In genomic region chr7:2510130-2510776, GRCh38 we compare ENCODE assay signal across 15 cellular contexts. TPM values are rescaled to one million over a fixed set of nuclear protein-coding genes. Genes with fewer than 3 reads are reported as not detected.
A peak's percentile ranks its signal among the peaks of the same experiment; 100 is the strongest.
DNase-seq lines count a peak whose midpoint lies in the region; ATAC-seq, FAIRE-seq and TF ChIP-seq lines count a peak whose summit lies in the region.
"Had no signal": no experiment of that assay in that cellular context is flagged by ENCODE, and none has a peak within 500 bp of the region (broad histone marks: within the 10 kb centered on the region; RNA-seq: fewer than 3 reads in every experiment).

No MANE protein-coding gene starts in this region.

- no peaks in the 10 kb centered on the region for H3K9me3 Mint-ChIP-seq in astrocyte (ENCODE audit: unreplicated experiment)
- H3K9me3 Mint-ChIP-seq: neural crest cell had no signal

- H3K27me3 Mint-ChIP-seq in astrocyte (ENCODE audit: low read depth, unreplicated experiment): peaks cover 12% of the 10 kb centered on the region

- H3K4me1 Mint-ChIP-seq in astrocyte (ENCODE audit: low read depth, unreplicated experiment): peaks cover 6% of the 10 kb centered on the region

- TF ChIP-seq CTCF in KMS-11 (conservative IDR thresholded peaks at IDR 0.05; ENCODE audit: low read depth, low read length) (no peak), astrocyte (IDR thresholded peaks at IDR 0.05; ENCODE audit: insufficient read depth, low read depth, low read length) (no peak), neutrophil (IDR thresholded peaks at IDR 0.05) (no peak)

- H3K4me3 ChIP-seq in KMS-11 (IDR thresholded peaks at IDR 0.05; ENCODE audit: insufficient read depth, low read depth, low read length) (no peak overlapping the region), astrocyte (ENCODE audit: insufficient read depth, low read depth, low read length) (no peak overlapping the region), neutrophil (ENCODE audit: low read depth in 1 of 2, low read length in 1 of 2) (peak overlapping the region; percentile 55 to 68), H7 (ENCODE audit: insufficient read depth, low read depth, low read length) (no peak overlapping the region)
- H3K4me3 ChIP-seq: thyroid gland had no signal

- H3K36me3 ChIP-seq in KMS-11 (ENCODE audit: insufficient read depth): no peaks in the 10 kb centered on the region
- no peaks in the 10 kb centered on the region for H3K36me3 ChIP-seq in astrocyte (ENCODE audit: insufficient read depth, low read length)
- H3K36me3 ChIP-seq in neutrophil: no peaks in the 10 kb centered on the region
- no peaks in the 10 kb centered on the region for H3K36me3 ChIP-seq in H7 (replicated peaks; ENCODE audit: control insufficient read depth, insufficient read depth, low read length)
- H3K36me3 ChIP-seq: breast epithelium, thyroid gland had no signal

- H3K27ac ChIP-seq in KMS-11: no peak overlapping the region
- H3K27ac ChIP-seq in astrocyte (ENCODE audit: low read depth, low read length): no peak overlapping the region
- peak overlapping the region; percentile 83 for H3K27ac ChIP-seq in neutrophil

- H3K36me3 Mint-ChIP-seq in astrocyte (ENCODE audit: low read depth, unreplicated experiment): no peaks in the 10 kb centered on the region

- FAIRE-seq in astrocyte (lab: Jason Lieb, UNC): no peak
- FAIRE-seq: endometrium had no signal

- H3K27me3 ChIP-seq in KMS-11 (ENCODE audit: insufficient read depth, low read depth): peaks cover 27% of the 10 kb centered on the region; the same call in 1 of the 2 replicates
- H3K27me3 ChIP-seq in astrocyte (ENCODE audit: insufficient read depth, low read length): no peaks in the 10 kb centered on the region
- H3K27me3 ChIP-seq in neutrophil: peaks cover 44% of the 10 kb centered on the region
- H3K27me3 ChIP-seq in H7 (ENCODE audit: control insufficient read depth, insufficient read depth, low read length): no peaks in the 10 kb centered on the region
- H3K27me3 ChIP-seq: breast epithelium, thyroid gland had no signal

- no peaks in the 10 kb centered on the region for H4K20me1 ChIP-seq in KMS-11 (ENCODE audit: insufficient read depth)
- no peaks in the 10 kb centered on the region for H4K20me1 ChIP-seq in astrocyte (ENCODE audit: insufficient read depth, low read length)

- no peak overlapping the region for H3K27ac Mint-ChIP-seq in astrocyte (ENCODE audit: unreplicated experiment)

- peaks cover 29% of the 10 kb centered on the region for H3K4me1 ChIP-seq in KMS-11 (ENCODE audit: low read depth, poor library complexity, severe bottlenecking)
- peaks cover 13% of the 10 kb centered on the region for H3K4me1 ChIP-seq in astrocyte (ENCODE audit: insufficient read depth, low read length)
- peaks cover 35 to 45% of the 10 kb centered on the region in 2 experiments for H3K4me1 ChIP-seq in neutrophil (ENCODE audit: control insufficient read depth in 1 of 2, insufficient read depth in 1 of 2, low read depth in 1 of 2, low read length in 1 of 2)

- DNase-seq in DMS53 (lab: John Stamatoyannopoulos, UW): peak; percentile 55
- no peak for DNase-seq in DMS53 treated with DMSO at 0.1 percent for 48 hours (lab: John Stamatoyannopoulos, UW; ENCODE audit: unreplicated experiment)
- DNase-seq in astrocyte (ENCODE audit: low read depth): no peak
- no peak for DNase-seq in H7
- DNase-seq in NCI-H82 treated with DMSO at 0.1 percent for 48 hours (lab: John Stamatoyannopoulos, UW; ENCODE audit: unreplicated experiment): no peak
- DNase-seq: kidney glomerular epithelial cell, NCI-H345, thyroid gland had no signal

- peak overlapping the region; percentile 64 for H3K4me3 Mint-ChIP-seq in astrocyte (ENCODE audit: unreplicated experiment)
- H3K4me3 Mint-ChIP-seq: neural crest cell had no signal

- ATAC-seq in HG03039 (IDR thresholded peaks at IDR 0.05; ENCODE audit: unreplicated experiment): no peak

- no peaks in the 10 kb centered on the region for H3K79me2 ChIP-seq in KMS-11 (ENCODE audit: insufficient read depth, low read depth)
- H3K79me2 ChIP-seq in astrocyte (ENCODE audit: insufficient read depth, low read length): no peaks in the 10 kb centered on the region

- peaks cover 4% of the 10 kb centered on the region for H3K9me3 ChIP-seq in astrocyte (ENCODE audit: insufficient read depth, low read depth, low read length)
- H3K9me3 ChIP-seq in neutrophil: no peaks in the 10 kb centered on the region
- H3K9me3 ChIP-seq: breast epithelium, thyroid gland had no signal

- peak overlapping the region; percentile 94 for H3K4me2 ChIP-seq in KMS-11
- H3K4me2 ChIP-seq in astrocyte (ENCODE audit: low read length): no peak overlapping the region

- H3K9ac ChIP-seq in KMS-11: no peak overlapping the region
- no peak overlapping the region for H3K9ac ChIP-seq in astrocyte (ENCODE audit: low read length)

- H2AFZ ChIP-seq in KMS-11 (ENCODE audit: low read depth) (peak overlapping the region; percentile 49; the same call in 1 of the 2 replicates), astrocyte (ENCODE audit: low read depth, low read length) (no peak overlapping the region)

RNA-seq across cellular contexts. Expression of gene LFNG, which starts 9.3 kb away (rescaled TPM):
- 58.6 and 76.9 TPM in 2 replicates for total RNA-seq in astrocyte
- total RNA-seq in H7 (2014; rRNA removed; shearing (Covaris generic)): 12.8 and 20.0 TPM in 2 replicates

RNA-seq across cellular contexts. Expression of gene GRIFIN, which starts 34.1 kb away (rescaled TPM):
- not detected in 2 replicates for total RNA-seq in astrocyte
- total RNA-seq in H7 (2014; rRNA removed; shearing (Covaris generic)): not detected in 2 replicates
- total RNA-seq: A172, breast epithelium, neural crest cell, thyroid gland had no signal

RNA-seq across cellular contexts. Expression of gene BRAT1, which starts 45.1 kb away (rescaled TPM):
- total RNA-seq in astrocyte: 18.7 and 19.7 TPM in 2 replicates
- total RNA-seq in H7 (2014; rRNA removed; shearing (Covaris generic)): 83.5 and 86.4 TPM in 2 replicates

RNA-seq across cellular contexts. Expression of gene IQCE, which starts 48.5 kb away (rescaled TPM):
- 13.1 and 13.8 TPM in 2 replicates for total RNA-seq in astrocyte
- total RNA-seq in H7 (2014; rRNA removed; shearing (Covaris generic)): 2.1 and 4.0 TPM in 2 replicates

Comparison
In these comparisons a context has a peak if more than half of its experiments do, and no peak if none do; other contexts are left out.
1. H3K4me3 ChIP-seq: peak in neutrophil (2 of 2); none in KMS-11 (single experiment), astrocyte (single experiment) and H7 (single experiment).